In genomic region chr4:133555671-133556070, GRCh38 we compare ENCODE assay signal across 26 cellular contexts.
"Had no signal": no experiment of that assay in that cellular context is flagged by ENCODE, and none has a peak within 500 bp of the region (broad histone marks: within the 10 kb centered on the region; RNA-seq: fewer than 3 reads in every experiment).

No MANE protein-coding gene starts in this region.

- H3K9me3 ChIP-seq: esophagus muscularis mucosa, left lung, sigmoid colon, upper lobe of left lung had no signal

- H3K4me1 Mint-ChIP-seq: activated CD4-positive, alpha-beta memory T cell treated with anti-CD3 and anti-CD28 coated beads, Interleukin-2, amount 10 ng/mL, durations not matched to agents 7 days and 5 days; activated CD4-positive, alpha-beta T cell treated with anti-CD3 and anti-CD28 coated beads, Interleukin-2, amount 10 ng/mL, durations not matched to agents 24 days and 14 days; activated naive CD8-positive, alpha-beta T cell treated with anti-CD3 and anti-CD28 coated beads, Interleukin-2, amount 50 U/mL, for 24 hours; immature natural killer cell; naive thymus-derived CD4-positive, alpha-beta T cell; T-helper 17 cell had no signal

- DNase-seq: activated CD4-positive, alpha-beta memory T cell treated with anti-CD3 and anti-CD28 coated beads, Interleukin-2, amount 10 ng/mL, durations not matched to agents 7 days and 5 days; activated CD4-positive, alpha-beta T cell treated with anti-CD3 and anti-CD28 coated beads, Interleukin-2, amount 10 ng/mL, durations not matched to agents 24 days and 14 days; activated CD4-positive, CD25-positive, alpha-beta regulatory T cell; activated gamma-delta T cell; activated naive CD4-positive, alpha-beta T cell treated with anti-CD3 and anti-CD28 coated beads, Interleukin-2, amount 50 U/mL, for 16 hours; activated naive CD8-positive, alpha-beta T cell treated with anti-CD3 and anti-CD28 coated beads, Interleukin-2, amount 50 U/mL, for 24 hours; anterior cingulate cortex; central memory CD4-positive, alpha-beta T cell; effector memory CD4-positive, alpha-beta T cell; foreskin keratinocyte; immature natural killer cell; kidney glomerular epithelial cell; left lung; naive thymus-derived CD4-positive, alpha-beta T cell; retina; sigmoid colon; stimulated activated CD4-positive, alpha-beta T cell treated with anti-CD3 and anti-CD28 coated beads, Interleukin-4, amount 100 ng/mL, for 1 hour; stimulated activated naive CD4-positive, alpha-beta T cell treated with Interleukin-2 at 50 U/mL for 16 hours; SW 1271; T-helper 17 cell; upper lobe of left lung had no signal

- FAIRE-seq: colon had no signal

- H3K27ac Mint-ChIP-seq: activated CD4-positive, alpha-beta memory T cell treated with anti-CD3 and anti-CD28 coated beads, Interleukin-2, amount 10 ng/mL, durations not matched to agents 7 days and 5 days; activated CD4-positive, alpha-beta T cell treated with anti-CD3 and anti-CD28 coated beads, Interleukin-2, amount 10 ng/mL, durations not matched to agents 24 days and 14 days; activated naive CD8-positive, alpha-beta T cell treated with anti-CD3 and anti-CD28 coated beads, Interleukin-2, amount 50 U/mL, for 24 hours; activated T-helper 1 cell treated with anti-CD3 and anti-CD28 coated beads, Interleukin-12 subunit alpha, Interleukin-12 subunit beta, Interleukin-2, Interleukin-4 antibody, amounts not matched to agents 30 ng/mL and 10 ng/mL and 1 ng/mL, durations not matched to agents 14 hours and 24 hours and 36 hours; immature natural killer cell; naive thymus-derived CD4-positive, alpha-beta T cell; neural progenitor cell; T-helper 17 cell had no signal

- H3K36me3 Mint-ChIP-seq: naive thymus-derived CD4-positive, alpha-beta T cell; neural progenitor cell had no signal

- H3K4me1 ChIP-seq: esophagus muscularis mucosa, foreskin keratinocyte, left lung, neural progenitor cell, sigmoid colon, upper lobe of left lung had no signal

- H3K36me3 ChIP-seq: esophagus muscularis mucosa, left lung, neural progenitor cell, sigmoid colon, upper lobe of left lung had no signal

- H3K4me2 ChIP-seq: neural progenitor cell had no signal

- H3K27ac ChIP-seq: esophagus muscularis mucosa, foreskin keratinocyte, left lung, neural progenitor cell, sigmoid colon, upper lobe of left lung had no signal

- H3K9me3 Mint-ChIP-seq: activated CD4-positive, alpha-beta T cell treated with anti-CD3 and anti-CD28 coated beads, Interleukin-2, amount 10 ng/mL, durations not matched to agents 24 days and 14 days; activated naive CD8-positive, alpha-beta T cell treated with anti-CD3 and anti-CD28 coated beads, Interleukin-2, amount 50 U/mL, for 24 hours; activated T-helper 1 cell treated with anti-CD3 and anti-CD28 coated beads, Interleukin-12 subunit alpha, Interleukin-12 subunit beta, Interleukin-2, Interleukin-4 antibody, amounts not matched to agents 30 ng/mL and 10 ng/mL and 1 ng/mL, durations not matched to agents 14 hours and 24 hours and 36 hours; neural progenitor cell had no signal

- H3K4me3 ChIP-seq: esophagus muscularis mucosa, left lung, lung, neural progenitor cell, sigmoid colon, upper lobe of left lung had no signal

- ATAC-seq: activated naive CD8-positive, alpha-beta T cell treated with anti-CD3 and anti-CD28 coated beads, Interleukin-2, amount 50 U/mL, for 24 hours; foreskin keratinocyte; left lung; naive thymus-derived CD4-positive, alpha-beta T cell; T-helper 17 cell had no signal

- H3K4me3 Mint-ChIP-seq: activated CD4-positive, alpha-beta memory T cell treated with anti-CD3 and anti-CD28 coated beads, Interleukin-2, amount 10 ng/mL, durations not matched to agents 7 days and 5 days; activated CD4-positive, alpha-beta T cell treated with anti-CD3 and anti-CD28 coated beads, Interleukin-2, amount 10 ng/mL, durations not matched to agents 24 days and 14 days; activated naive CD8-positive, alpha-beta T cell treated with anti-CD3 and anti-CD28 coated beads, Interleukin-2, amount 50 U/mL, for 24 hours; activated T-helper 1 cell treated with anti-CD3 and anti-CD28 coated beads, Interleukin-12 subunit alpha, Interleukin-12 subunit beta, Interleukin-2, Interleukin-4 antibody, amounts not matched to agents 30 ng/mL and 10 ng/mL and 1 ng/mL, durations not matched to agents 14 hours and 24 hours and 36 hours; immature natural killer cell; naive thymus-derived CD4-positive, alpha-beta T cell; neural progenitor cell; T-helper 17 cell had no signal

- H3K27me3 Mint-ChIP-seq: activated CD4-positive, alpha-beta memory T cell treated with anti-CD3 and anti-CD28 coated beads, Interleukin-2, amount 10 ng/mL, durations not matched to agents 7 days and 5 days; activated CD4-positive, alpha-beta T cell treated with anti-CD3 and anti-CD28 coated beads, Interleukin-2, amount 10 ng/mL, durations not matched to agents 24 days and 14 days; activated naive CD8-positive, alpha-beta T cell treated with anti-CD3 and anti-CD28 coated beads, Interleukin-2, amount 50 U/mL, for 24 hours; naive thymus-derived CD4-positive, alpha-beta T cell; T-helper 17 cell had no signal

- H3K27me3 ChIP-seq: esophagus muscularis mucosa, foreskin keratinocyte, left lung, neural progenitor cell, sigmoid colon, upper lobe of left lung had no signal

- H2AFZ ChIP-seq: neural progenitor cell had no signal

- H3K9ac ChIP-seq: neural progenitor cell had no signal
